In genomic region chr12:94783862-94784261, GRCh38 we compare ENCODE assay signal across 16 cellular contexts.
DNase-seq lines count a peak whose midpoint lies in the region; ATAC-seq and TF ChIP-seq lines count a peak whose summit lies in the region.
"Had no signal": no experiment of that assay in that cellular context is flagged by ENCODE, and none has a peak within 500 bp of the region (broad histone marks: within the 10 kb centered on the region; RNA-seq: fewer than 3 reads in every experiment).

No MANE protein-coding gene starts in this region.

- intact Hi-C loops in thyroid gland (cut with DNase I) = no loop called here

- H3K4me1 ChIP-seq in thyroid gland = no peaks in the 10 kb centered on the region

- H2AFZ ChIP-seq in neural cell (ENCODE audit: low read depth, low read length) = no peak overlapping the region

- H3K27ac ChIP-seq in neural cell (ENCODE audit: low read length) (peak overlapping the region; percentile 71), thyroid gland (no peak overlapping the region)
- H3K27ac ChIP-seq: heart right ventricle had no signal

- TF ChIP-seq CTCF in GM06990 (IDR thresholded peaks at IDR 0.05; ENCODE audit: insufficient read depth, low read length, poor library complexity, severe bottlenecking) (no peak), neural cell (IDR thresholded peaks at IDR 0.05; ENCODE audit: poor library complexity, severe bottlenecking) (no peak), thyroid gland (IDR thresholded peaks at IDR 0.05) (no peak)

- no peak for ATAC-seq in HG03097 (IDR thresholded peaks at IDR 0.05; ENCODE audit: low FRiP score, unreplicated experiment)
- ATAC-seq: activated CD4-positive, alpha-beta T cell treated with anti-CD3 and anti-CD28 coated beads for 36 hours; heart right ventricle; Right ventricle myocardium inferior had no signal

- peaks cover 3% of the 10 kb centered on the region for H3K36me3 ChIP-seq in GM06990 (ENCODE audit: control insufficient read depth, insufficient read depth, low read length)
- no peaks in the 10 kb centered on the region for H3K36me3 ChIP-seq in neural cell (ENCODE audit: insufficient read depth, low read length)
- no peaks in the 10 kb centered on the region for H3K36me3 ChIP-seq in thyroid gland
- H3K36me3 ChIP-seq: heart right ventricle had no signal

- TF ChIP-seq RAD21 in neural cell (conservative IDR thresholded peaks at IDR 0.05) = no peak

- TF ChIP-seq EP300 in neural cell (conservative IDR thresholded peaks at IDR 0.05; ENCODE audit: poor library complexity, severe bottlenecking) = no peak

- no peaks in the 10 kb centered on the region for H3K79me2 ChIP-seq in neural cell (replicated peaks; ENCODE audit: insufficient read depth, low read length)

- no peak for TF ChIP-seq POLR2A in thyroid gland (IDR thresholded peaks at IDR 0.05)

- peaks cover 4% of the 10 kb centered on the region for H3K9me3 ChIP-seq in neural cell (ENCODE audit: low read length)
- H3K9me3 ChIP-seq in thyroid gland = no peaks in the 10 kb centered on the region

- WGBS in thyroid gland, 2 donors = 66 to 83% methylated on average over 1 of the region's 1 CpG

- peaks cover 4% of the 10 kb centered on the region for H3F3A ChIP-seq in neural cell (ENCODE audit: insufficient read depth, low read length, poor library complexity, severe bottlenecking)

- H3K4me2 ChIP-seq in neural cell (ENCODE audit: low read length) = peak overlapping the region; percentile 53

- H3K9ac ChIP-seq in neural cell (ENCODE audit: low read length) = peak overlapping the region; percentile 21

- no peaks in the 10 kb centered on the region for H4K20me1 ChIP-seq in neural cell (ENCODE audit: insufficient read depth)

- peak; percentile 15 for DNase-seq in GM06990 (ENCODE audit: extremely low read depth, insufficient read length)
- peak; percentile 8 for DNase-seq in M059J (ENCODE audit: low read depth)
- peak; percentile 64 for DNase-seq in dedifferentiated amniotic fluid mesenchymal stem cell (ENCODE audit: extremely low spot score)
- DNase-seq in thyroid gland = no peak
- no peak for DNase-seq in NCI-H146 (lab: John Stamatoyannopoulos, UW)
- no peak for DNase-seq in COLO829 (ENCODE audit: low spot score)
- DNase-seq: activated CD4-positive, alpha-beta T cell treated with anti-CD3 and anti-CD28 coated beads for 36 hours; activated naive CD4-positive, alpha-beta T cell treated with anti-CD3 and anti-CD28 coated beads, Interleukin-2, amount 50 U/mL, for 16 hours; central memory CD4-positive, alpha-beta T cell; heart right ventricle; MM.1S; NCI-H2029 treated with DMSO at 0.1 percent for 48 hours; NCI-H774 had no signal

- H3K27me3 ChIP-seq in GM06990 (replicated peaks; ENCODE audit: control insufficient read depth, insufficient read depth, low read length) (no peaks in the 10 kb centered on the region), neural cell (ENCODE audit: insufficient read depth, low read depth, low read length) (no peaks in the 10 kb centered on the region), thyroid gland (no peaks in the 10 kb centered on the region)
- H3K27me3 ChIP-seq: heart right ventricle had no signal

- H3K9me2 ChIP-seq in neural cell (ENCODE audit: insufficient read depth, low read length) = no peaks in the 10 kb centered on the region

- H3K4me3 ChIP-seq in GM06990 (replicated peaks; ENCODE audit: low read depth, low read length) (no peak overlapping the region), neural cell (ENCODE audit: low read length) (no peak overlapping the region), thyroid gland (replicated peaks in 1 of 3) (no peak overlapping the region)
- H3K4me3 ChIP-seq: heart right ventricle had no signal

TF ChIP-seq in neural cell, 6 proteins besides CTCF, POLR2A, EP300 and RAD21:
- TF ChIP-seq EZH2 (IDR thresholded peaks at IDR 0.05; ENCODE audit: borderline replicate concordance, insufficient read depth, low read length, poor library complexity, severe bottlenecking) = no peak
- TF ChIP-seq POLR2AphosphoS5 (IDR thresholded peaks at IDR 0.05) = no peak
- no peak for TF ChIP-seq REST (IDR thresholded peaks at IDR 0.05; ENCODE audit: borderline replicate concordance)
- TF ChIP-seq MXI1 (conservative IDR thresholded peaks at IDR 0.05; ENCODE audit: poor library complexity, severe bottlenecking) = no peak
- TF ChIP-seq SMC3 (conservative IDR thresholded peaks at IDR 0.05; ENCODE audit: poor library complexity) = no peak
- no peak for TF ChIP-seq TAF1 (IDR thresholded peaks at IDR 0.05; ENCODE audit: low read depth)

Comparison
In these comparisons a context has a peak if more than half of its experiments do, and no peak if none do; other contexts are left out.
1. DNase-seq: peak in GM06990 (single experiment), M059J (single experiment) and dedifferentiated amniotic fluid mesenchymal stem cell (single experiment); none in thyroid gland (0 of 2), NCI-H146 (single experiment) and COLO829 (single experiment).